In genomic region chr11:62687508-62688396, GRCh38 we compare ENCODE assay signal across 9 cellular contexts. TPM values are rescaled to one million over a fixed set of nuclear protein-coding genes. Genes with fewer than 3 reads are reported as not detected.
DNase-seq lines count a peak whose midpoint lies in the region; ATAC-seq, FAIRE-seq and TF ChIP-seq lines count a peak whose summit lies in the region.
"Had no signal": no experiment of that assay in that cellular context is flagged by ENCODE, and none has a peak within 500 bp of the region (broad histone marks: within the 10 kb centered on the region; RNA-seq: fewer than 3 reads in every experiment).

No MANE protein-coding gene starts in this region.

- H4K20me1 ChIP-seq in K562 (replicated peaks; ENCODE audit: control insufficient read depth, insufficient read depth, low read length): no peaks in the 10 kb centered on the region

- no peaks in the 10 kb centered on the region for H3K4me1 Mint-ChIP-seq in activated CD8-positive, alpha-beta T cell treated with anti-CD3 and anti-CD28 coated beads, Interleukin-2, amount 10 ng/mL, durations not matched to agents 7 days and 5 days (ENCODE audit: low read depth)

- H3K4me1 ChIP-seq in K562 (replicated peaks in 1 of 2; ENCODE audit: control insufficient read depth in 2 of 2, insufficient read depth in 2 of 2, low read length in 2 of 2) (peaks cover under 1 to 16% of the 10 kb centered on the region in 2 experiments; a peak in 3 of 5 replicates), iPS-15b (ENCODE audit: control insufficient read depth, insufficient read depth, low read length) (peaks cover 4% of the 10 kb centered on the region), suprapubic skin (peaks cover 26% of the 10 kb centered on the region)

- peaks cover 25% of the 10 kb centered on the region; the same call in 2 of the 3 replicates for H3K36me3 ChIP-seq in K562 (ENCODE audit: control insufficient read depth, insufficient read depth, low read length)
- H3K36me3 ChIP-seq in iPS-15b (ENCODE audit: control insufficient read depth, insufficient read depth, low read length): peaks cover 13% of the 10 kb centered on the region
- H3K36me3 ChIP-seq in suprapubic skin: peaks cover 14% of the 10 kb centered on the region

- H3K27ac ChIP-seq in K562 (ENCODE audit: extremely low read depth, low read depth, low read length): no peak overlapping the region
- H3K27ac ChIP-seq in suprapubic skin: peak overlapping the region; percentile 57
- H3K27ac ChIP-seq: SJSA1 had no signal

- POLR2A ChIA-PET in K562 (lab: Yijun Ruan, JAX): interaction anchor here (0.7 to 1.9 kb wide), 3 partner anchors 7 to 16 kb away, joined by 3 to 11 read pairs (median 3); partner anchors contain the start of gene UQCC3
- POLR2A ChIA-PET in activated CD8-positive, alpha-beta T cell treated with anti-CD3 and anti-CD28 coated beads, Interleukin-2, amount 10 ng/mL, durations not matched to agents 7 days and 5 days (lab: Charles Lee): no interaction called here

- H3K4me3 Mint-ChIP-seq in activated CD8-positive, alpha-beta T cell treated with anti-CD3 and anti-CD28 coated beads, Interleukin-2, amount 10 ng/mL, durations not matched to agents 7 days and 5 days: no peak overlapping the region
- H3K4me3 Mint-ChIP-seq: activated CD8-positive, alpha-beta T cell treated with anti-CD3 and anti-CD28 coated beads for 36 hours had no signal

- no peak for FAIRE-seq in K562 (lab: Jason Lieb, UNC)

- in situ Hi-C loops in K562 (cut with MboI): no loop called here

- no peaks in the 10 kb centered on the region for H3K9me1 ChIP-seq in K562 (ENCODE audit: control insufficient read depth, insufficient read depth, low read length)

- H3K27ac Mint-ChIP-seq in activated CD8-positive, alpha-beta T cell treated with anti-CD3 and anti-CD28 coated beads, Interleukin-2, amount 10 ng/mL, durations not matched to agents 7 days and 5 days: no peak overlapping the region
- H3K27ac Mint-ChIP-seq: activated CD8-positive, alpha-beta T cell treated with anti-CD3 and anti-CD28 coated beads for 36 hours had no signal

- ATAC-seq in K562 (no peak; the same call in 2 of the 3 replicates), HG03097 (IDR thresholded peaks at IDR 0.05; ENCODE audit: low FRiP score, unreplicated experiment) (no peak), GM21723 (IDR thresholded peaks at IDR 0.05; ENCODE audit: unreplicated experiment) (no peak)
- no peak for ATAC-seq in activated CD8-positive, alpha-beta T cell treated with anti-CD3 and anti-CD28 coated beads, Interleukin-2, amount 10 ng/mL, durations not matched to agents 7 days and 5 days
- ATAC-seq: activated CD8-positive, alpha-beta T cell treated with anti-CD3 and anti-CD28 coated beads for 36 hours had no signal

- CTCF ChIA-PET in K562 (lab: Yijun Ruan, JAX; ENCODE audit: low intra/inter-chr PET ratio): no interaction called here
- CTCF ChIA-PET in activated CD8-positive, alpha-beta T cell treated with anti-CD3 and anti-CD28 coated beads, Interleukin-2, amount 10 ng/mL, durations not matched to agents 7 days and 5 days (lab: Charles Lee): interaction anchor here (1.2 to 3.6 kb wide), 5 partner anchors 7 to 95 kb away, joined by 3 to 24 read pairs (median 5); partner anchors contain the start of genes C11orf98, CSKMT, LBHD1 and TUT1

- TF ChIP-seq POLR2A in K562 (conservative IDR thresholded peaks at IDR 0.05) (no peak), suprapubic skin (IDR thresholded peaks at IDR 0.05) (no peak)

- H3K36me3 Mint-ChIP-seq in activated CD8-positive, alpha-beta T cell treated with anti-CD3 and anti-CD28 coated beads, Interleukin-2, amount 10 ng/mL, durations not matched to agents 7 days and 5 days (ENCODE audit: low read depth): peaks cover 14% of the 10 kb centered on the region

- no peak overlapping the region for H2AFZ ChIP-seq in K562 (ENCODE audit: low read depth, low read length)

- TF ChIP-seq CTCF in K562 (IDR thresholded peaks at IDR 0.05 in 2 of 3, conservative IDR thresholded peaks at IDR 0.05 in 1 of 3; ENCODE audit: insufficient read depth in 2 of 3, low read depth in 1 of 3, low read length in 3 of 3) (no peak), suprapubic skin (IDR thresholded peaks at IDR 0.05) (no peak)

- TF ChIP-seq EP300 in K562 (IDR thresholded peaks at IDR 0.05; ENCODE audit: low read length) (no peak), suprapubic skin (IDR thresholded peaks at IDR 0.05) (no peak)

- peaks cover 10% of the 10 kb centered on the region for H3K27me3 Mint-ChIP-seq in activated CD8-positive, alpha-beta T cell treated with anti-CD3 and anti-CD28 coated beads, Interleukin-2, amount 10 ng/mL, durations not matched to agents 7 days and 5 days (ENCODE audit: low read depth)

- no TSS peak for BruUV-seq in K562 (replicated peaks; lab: Mats Ljungman, UMichigan)

- H3K79me2 ChIP-seq in K562 (ENCODE audit: control insufficient read depth, insufficient read depth, low read length): no peaks in the 10 kb centered on the region

- intact Hi-C loops in K562 (cut with micrococcal nuclease): no loop called here

- 86% methylated on average over 30 of the region's 74 CpGs for WGBS in K562 (ENCODE audit: insufficient coverage, low coverage, missing lambda C conversion rate)
- 65% methylated on average over 11 of the region's 74 CpGs for WGBS in suprapubic skin

- DNase-seq in K562 (ENCODE audit: extremely low read depth in 1 of 4, low spot score in 3 of 4) (no peak), suprapubic skin (ENCODE audit: low spot score in 2 of 2) (peak in 1 of 2 donors; percentile 73)
- DNase-seq in activated CD8-positive, alpha-beta T cell treated with anti-CD3 and anti-CD28 coated beads, Interleukin-2, amount 10 ng/mL, durations not matched to agents 7 days and 5 days: no peak
- DNase-seq: activated CD8-positive, alpha-beta T cell treated with anti-CD3 and anti-CD28 coated beads for 36 hours; hippocampal formation had no signal

- H3K27me3 ChIP-seq in K562 (ENCODE audit: control insufficient read depth in 2 of 2, insufficient read depth in 2 of 2, low read length in 2 of 2): no peaks in the 10 kb centered on the region
- H3K27me3 ChIP-seq in iPS-15b (ENCODE audit: control insufficient read depth, insufficient read depth, low read length): no peaks in the 10 kb centered on the region
- peaks cover 3% of the 10 kb centered on the region for H3K27me3 ChIP-seq in suprapubic skin
- H3K27me3 ChIP-seq: SJSA1 had no signal

- H3K9ac ChIP-seq in K562 (ENCODE audit: insufficient read depth in 1 of 2, low read depth in 2 of 2, low read length in 2 of 2) (peak overlapping the region in 1 of 2 experiments; percentile 72; a peak in 2 of 4 replicates), iPS-15b (ENCODE audit: low read depth, low read length) (peak overlapping the region; percentile 24)

- no peak overlapping the region for H3K4me2 ChIP-seq in K562 (ENCODE audit: insufficient read depth, low read length)

- H3K9me3 ChIP-seq in K562 (replicated peaks; ENCODE audit: control insufficient read depth, insufficient read depth, low read depth, low read length) (no peaks in the 10 kb centered on the region), iPS-15b (ENCODE audit: control insufficient read depth, insufficient read depth, low read length) (no peaks in the 10 kb centered on the region), suprapubic skin (no peaks in the 10 kb centered on the region)
- H3K9me3 ChIP-seq: SJSA1 had no signal

- no peak for TF ChIP-seq RAD21 in K562 (CRISPR knock-in tag; conservative IDR thresholded peaks at IDR 0.05 in 1 of 2, IDR thresholded peaks at IDR 0.05 in 1 of 2)

- no peak overlapping the region for H3K4me3 ChIP-seq in K562
- no peak overlapping the region for H3K4me3 ChIP-seq in iPS-15b (ENCODE audit: low read depth, low read length)
- peak overlapping the region; percentile 35 for H3K4me3 ChIP-seq in suprapubic skin
- H3K4me3 ChIP-seq: SJSA1 had no signal

- no peaks in the 10 kb centered on the region for H3K9me3 Mint-ChIP-seq in activated CD8-positive, alpha-beta T cell treated with anti-CD3 and anti-CD28 coated beads, Interleukin-2, amount 10 ng/mL, durations not matched to agents 7 days and 5 days (ENCODE audit: insufficient read depth)
- H3K9me3 Mint-ChIP-seq: activated CD8-positive, alpha-beta T cell treated with anti-CD3 and anti-CD28 coated beads for 36 hours had no signal

RNA-seq across cellular contexts. Expression of gene LRRN4CL, which starts 1.6 kb away (rescaled TPM):
- 0.60 and 2.0 TPM in 2 replicates for total RNA-seq in K562 (2011; cell fraction: chromatin; rRNA removed; ENCODE audit: low replicate concordance)
- total RNA-seq in K562 (2011; cell fraction: nucleolus; rRNA removed): 1.3 and 1.4 TPM in 2 replicates
- 1.4 and 1.5 TPM in 2 replicates for total RNA-seq in K562 (2011; cell fraction: nucleoplasm; rRNA removed)
- total RNA-seq in K562 (2014; rRNA removed): 0.05 and 0.12 TPM in 2 replicates
- 0.04 TPM in 1 of 2 replicates, not detected in the other for total RNA-seq in K562 (2014; rRNA removed; fragmentation: Illumina TruSeq; extraction: Trizol)
- 0.11 TPM in 2 replicates for total RNA-seq in K562 (2015; rRNA removed; fragmentation: Illumina TruSeq; extraction: Trizol)
- total RNA-seq in K562 (2021): 0.07 and 0.22 TPM in 2 replicates
- polyA plus RNA-seq in K562 (2011; rRNA removed): 0.08 TPM in 1 of 2 replicates, not detected in the other
- 0.03 TPM in 1 of 2 replicates, not detected in the other for polyA plus RNA-seq in K562 (2011; cell fraction: cytosol; rRNA removed)
- 0.34 and 0.55 TPM in 2 replicates for polyA plus RNA-seq in K562 (2011; cell fraction: nucleus; rRNA removed)
- 0.09 and 0.15 TPM in 2 replicates for polyA plus RNA-seq in K562 (2012)
- polyA plus RNA-seq in K562 (2014; fragmentation: Illumina TruSeq; extraction: Trizol): 0.06 TPM in 1 of 2 replicates, not detected in the other
- not detected for polyA plus RNA-seq in K562 (2014; fragmentation: Nextera tagmentation; extraction: Ambion mirVana)
- 0.03 and 0.13 TPM in 2 replicates for polyA plus RNA-seq in K562 (2014; rRNA removed)
- 0.18 and 0.27 TPM in 2 replicates for polyA minus RNA-seq in K562 (2011; rRNA and poly(A)+ RNA removed)
- polyA minus RNA-seq in K562 (2011; cell fraction: cytosol; rRNA and poly(A)+ RNA removed): not detected in 2 replicates
- polyA minus RNA-seq in K562 (2011; cell fraction: nucleus; rRNA and poly(A)+ RNA removed): 0.56 and 1.1 TPM in 2 replicates
- total RNA-seq in suprapubic skin: 1 to 10 TPM; 3.3 to 7.6 (median 5.9) TPM
- total RNA-seq in activated CD8-positive, alpha-beta T cell treated with anti-CD3 and anti-CD28 coated beads, Interleukin-2, amount 10 ng/mL, durations not matched to agents 7 days and 5 days: under 1 TPM; 0.21 to 0.34 TPM
- total RNA-seq: activated CD8-positive, alpha-beta T cell treated with anti-CD3 and anti-CD28 coated beads for 36 hours had no signal

RNA-seq across cellular contexts. Expression of gene UBXN1, which starts 8.9 kb away (rescaled TPM):
- total RNA-seq in K562 (2011; cell fraction: chromatin; rRNA removed; ENCODE audit: low replicate concordance): 80.1 and 97.1 TPM in 2 replicates
- 76.6 and 77.4 TPM in 2 replicates for total RNA-seq in K562 (2011; cell fraction: nucleolus; rRNA removed)
- 77.6 and 81.7 TPM in 2 replicates for total RNA-seq in K562 (2011; cell fraction: nucleoplasm; rRNA removed)
- 222 and 263 TPM in 2 replicates for total RNA-seq in K562 (2014; rRNA removed)
- total RNA-seq in K562 (2014; rRNA removed; fragmentation: Illumina TruSeq; extraction: Trizol): 43.2 and 52.3 TPM in 2 replicates
- 99.7 and 99.8 TPM in 2 replicates for total RNA-seq in K562 (2015; rRNA removed; fragmentation: Illumina TruSeq; extraction: Trizol)
- 128 and 152 TPM in 2 replicates for total RNA-seq in K562 (2021)
- polyA plus RNA-seq in K562 (2011; rRNA removed): 56.3 and 66.1 TPM in 2 replicates
- 91.6 and 116 TPM in 2 replicates for polyA plus RNA-seq in K562 (2011; cell fraction: cytosol; rRNA removed)
- 121 and 135 TPM in 2 replicates for polyA plus RNA-seq in K562 (2011; cell fraction: nucleus; rRNA removed)
- polyA plus RNA-seq in K562 (2012): 113 and 236 TPM in 2 replicates
- polyA plus RNA-seq in K562 (2014; fragmentation: Illumina TruSeq; extraction: Trizol): 141 and 145 TPM in 2 replicates
- polyA plus RNA-seq in K562 (2014; fragmentation: Nextera tagmentation; extraction: Ambion mirVana): 10 to 100 TPM in 1 of 2 experiments, 1 to 10 TPM in 1; 4.8 to 10.4 TPM
- 205 and 241 TPM in 2 replicates for polyA plus RNA-seq in K562 (2014; rRNA removed)
- 68.8 and 75.4 TPM in 2 replicates for polyA minus RNA-seq in K562 (2011; rRNA and poly(A)+ RNA removed)
- polyA minus RNA-seq in K562 (2011; cell fraction: cytosol; rRNA and poly(A)+ RNA removed): 36.9 and 47.7 TPM in 2 replicates
- polyA minus RNA-seq in K562 (2011; cell fraction: nucleus; rRNA and poly(A)+ RNA removed): 37.6 and 51.0 TPM in 2 replicates
- 100 to 1,000 TPM; 125 to 194 (median 143) TPM for total RNA-seq in suprapubic skin
- 100 to 1,000 TPM; 107 to 118 TPM for total RNA-seq in activated CD8-positive, alpha-beta T cell treated with anti-CD3 and anti-CD28 coated beads, Interleukin-2, amount 10 ng/mL, durations not matched to agents 7 days and 5 days

RNA-seq across cellular contexts. Expression of gene LBHD1, which starts 15.7 kb away (rescaled TPM):
- total RNA-seq in K562 (2011; cell fraction: chromatin; rRNA removed; ENCODE audit: low replicate concordance): 126 and 176 TPM in 2 replicates
- 100 and 114 TPM in 2 replicates for total RNA-seq in K562 (2011; cell fraction: nucleolus; rRNA removed)
- total RNA-seq in K562 (2011; cell fraction: nucleoplasm; rRNA removed): 124 and 129 TPM in 2 replicates
- total RNA-seq in K562 (2014; rRNA removed) (10.0 and 11.3 TPM in 2 replicates), K562 (2014; rRNA removed; fragmentation: Illumina TruSeq; extraction: Trizol) (12.5 and 13.4 TPM in 2 replicates), K562 (2015; rRNA removed; fragmentation: Illumina TruSeq; extraction: Trizol) (9.7 and 10.8 TPM in 2 replicates), K562 (2021) (16.8 and 20.5 TPM in 2 replicates), suprapubic skin (1 to 10 TPM; 1.7 to 8.7 (median 3.3) TPM)
- polyA plus RNA-seq in K562 (2011; rRNA removed) (28.0 and 45.4 TPM in 2 replicates), K562 (2014; fragmentation: Illumina TruSeq; extraction: Trizol) (14.8 and 16.0 TPM in 2 replicates), K562 (2014; fragmentation: Nextera tagmentation; extraction: Ambion mirVana) (1 to 10 TPM; 2.6 to 6.9 TPM), K562 (2014; rRNA removed) (15.3 and 17.1 TPM in 2 replicates)
- polyA plus RNA-seq in K562 (2011; cell fraction: cytosol; rRNA removed): 13.2 and 31.7 TPM in 2 replicates
- polyA plus RNA-seq in K562 (2011; cell fraction: nucleus; rRNA removed): 119 and 158 TPM in 2 replicates
- 10.6 and 14.7 TPM in 2 replicates for polyA plus RNA-seq in K562 (2012)
- 18.9 and 27.0 TPM in 2 replicates for polyA minus RNA-seq in K562 (2011; rRNA and poly(A)+ RNA removed)
- polyA minus RNA-seq in K562 (2011; cell fraction: cytosol; rRNA and poly(A)+ RNA removed): 14.9 and 20.0 TPM in 2 replicates
- 31.8 and 56.5 TPM in 2 replicates for polyA minus RNA-seq in K562 (2011; cell fraction: nucleus; rRNA and poly(A)+ RNA removed)
- 10 to 100 TPM; 22.3 to 25.0 TPM for total RNA-seq in activated CD8-positive, alpha-beta T cell treated with anti-CD3 and anti-CD28 coated beads, Interleukin-2, amount 10 ng/mL, durations not matched to agents 7 days and 5 days

RNA-seq across cellular contexts. Expression of gene UQCC3, which starts 16.3 kb away (rescaled TPM):
- 7.4 and 13.2 TPM in 2 replicates for total RNA-seq in K562 (2011; cell fraction: chromatin; rRNA removed; ENCODE audit: low replicate concordance)
- total RNA-seq in K562 (2011; cell fraction: nucleolus; rRNA removed): 25.3 and 26.8 TPM in 2 replicates
- total RNA-seq in K562 (2011; cell fraction: nucleoplasm; rRNA removed): 18.3 and 21.1 TPM in 2 replicates
- total RNA-seq in K562 (2014; rRNA removed) (44.3 and 57.3 TPM in 2 replicates), K562 (2014; rRNA removed; fragmentation: Illumina TruSeq; extraction: Trizol) (2.4 and 3.9 TPM in 2 replicates), K562 (2015; rRNA removed; fragmentation: Illumina TruSeq; extraction: Trizol) (13.4 and 14.3 TPM in 2 replicates), K562 (2021) (21.8 and 23.0 TPM in 2 replicates), suprapubic skin (10 to 100 TPM in 2 of 4 donors, 1 to 10 TPM in 2; 9.1 to 12.4 (median 9.8) TPM)
- polyA plus RNA-seq in K562 (2011; rRNA removed) (8.0 and 10.6 TPM in 2 replicates), K562 (2014; fragmentation: Illumina TruSeq; extraction: Trizol) (3.3 and 8.5 TPM in 2 replicates), K562 (2014; fragmentation: Nextera tagmentation; extraction: Ambion mirVana) (1 to 10 TPM; 4.8 to 7.6 TPM), K562 (2014; rRNA removed) (31.3 and 42.7 TPM in 2 replicates)
- polyA plus RNA-seq in K562 (2011; cell fraction: cytosol; rRNA removed): 15.6 and 23.7 TPM in 2 replicates
- polyA plus RNA-seq in K562 (2011; cell fraction: nucleus; rRNA removed): 9.2 and 10.1 TPM in 2 replicates
- polyA plus RNA-seq in K562 (2012): 16.8 and 18.4 TPM in 2 replicates
- polyA minus RNA-seq in K562 (2011; rRNA and poly(A)+ RNA removed): 3.4 and 3.8 TPM in 2 replicates
- 5.2 and 6.6 TPM in 2 replicates for polyA minus RNA-seq in K562 (2011; cell fraction: cytosol; rRNA and poly(A)+ RNA removed)
- polyA minus RNA-seq in K562 (2011; cell fraction: nucleus; rRNA and poly(A)+ RNA removed): 5.5 and 8.6 TPM in 2 replicates
- 1 to 10 TPM; 7.5 TPM for total RNA-seq in activated CD8-positive, alpha-beta T cell treated with anti-CD3 and anti-CD28 coated beads, Interleukin-2, amount 10 ng/mL, durations not matched to agents 7 days and 5 days

RNA-seq across cellular contexts. Expression of gene BSCL2, which starts 19.5 kb away (rescaled TPM):
- total RNA-seq in K562 (2011; cell fraction: chromatin; rRNA removed; ENCODE audit: low replicate concordance): 102 and 143 TPM in 2 replicates
- total RNA-seq in K562 (2011; cell fraction: nucleolus; rRNA removed): 134 and 149 TPM in 2 replicates
- 116 and 122 TPM in 2 replicates for total RNA-seq in K562 (2011; cell fraction: nucleoplasm; rRNA removed)
- 35.6 and 43.5 TPM in 2 replicates for total RNA-seq in K562 (2014; rRNA removed)
- 19.8 and 25.8 TPM in 2 replicates for total RNA-seq in K562 (2014; rRNA removed; fragmentation: Illumina TruSeq; extraction: Trizol)
- 33.1 and 35.2 TPM in 2 replicates for total RNA-seq in K562 (2015; rRNA removed; fragmentation: Illumina TruSeq; extraction: Trizol)
- 37.0 and 44.5 TPM in 2 replicates for total RNA-seq in K562 (2021)
- polyA plus RNA-seq in K562 (2011; rRNA removed): 47.7 and 53.1 TPM in 2 replicates
- polyA plus RNA-seq in K562 (2011; cell fraction: cytosol; rRNA removed): 94.8 and 124 TPM in 2 replicates
- polyA plus RNA-seq in K562 (2011; cell fraction: nucleus; rRNA removed): 124 and 160 TPM in 2 replicates
- 35.6 and 40.3 TPM in 2 replicates for polyA plus RNA-seq in K562 (2012)
- 30.6 and 36.6 TPM in 2 replicates for polyA plus RNA-seq in K562 (2014; fragmentation: Illumina TruSeq; extraction: Trizol)
- polyA plus RNA-seq in K562 (2014; fragmentation: Nextera tagmentation; extraction: Ambion mirVana): 10 to 100 TPM; 18.9 to 30.1 TPM
- polyA plus RNA-seq in K562 (2014; rRNA removed): 46.2 and 51.7 TPM in 2 replicates
- polyA minus RNA-seq in K562 (2011; rRNA and poly(A)+ RNA removed): 38.4 and 44.7 TPM in 2 replicates
- 19.9 and 21.2 TPM in 2 replicates for polyA minus RNA-seq in K562 (2011; cell fraction: cytosol; rRNA and poly(A)+ RNA removed)
- polyA minus RNA-seq in K562 (2011; cell fraction: nucleus; rRNA and poly(A)+ RNA removed): 38.1 and 40.0 TPM in 2 replicates
- 10 to 100 TPM; 28.9 to 76.3 (median 59.3) TPM for total RNA-seq in suprapubic skin
- total RNA-seq in activated CD8-positive, alpha-beta T cell treated with anti-CD3 and anti-CD28 coated beads, Interleukin-2, amount 10 ng/mL, durations not matched to agents 7 days and 5 days: 10 to 100 TPM; 30.3 to 39.9 TPM
